Comparison of ENCODE assay signal across 1 cellular context in the genomic region with DNA sequence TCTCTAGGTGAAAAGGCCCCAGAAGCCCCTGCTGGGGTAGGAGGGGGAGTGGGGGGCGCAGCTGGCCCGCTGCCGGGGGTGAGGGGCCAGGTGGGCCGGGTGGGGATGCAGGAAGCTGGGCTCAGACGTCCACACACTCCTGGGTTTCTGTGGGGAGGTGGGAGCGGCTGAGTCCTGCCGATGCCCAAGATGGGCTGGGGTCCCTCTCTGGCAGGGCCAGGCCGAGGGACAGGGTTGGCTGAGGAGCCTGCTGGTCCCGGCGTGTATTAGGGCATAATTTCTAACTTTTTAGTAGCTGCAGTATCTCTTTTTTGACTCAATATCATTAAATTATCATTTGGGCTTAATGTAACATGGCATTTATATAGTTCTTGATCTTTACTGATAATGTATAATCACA.
TF ChIP-seq lines count a peak whose summit lies in the region.

No MANE protein-coding gene starts in this region.

TF ChIP-seq in endothelial cell of umbilical vein, 7 proteins besides CTCF, POLR2A, EP300 and RAD21:
- TF ChIP-seq EZH2 (IDR thresholded peaks at IDR 0.05; ENCODE audit: borderline replicate concordance, low read depth, low read length, severe bottlenecking) = no peak
- no peak for TF ChIP-seq MAX (IDR thresholded peaks at IDR 0.05; ENCODE audit: insufficient read depth, insufficient read length)
- TF ChIP-seq POLR2AphosphoS5 (IDR thresholded peaks at IDR 0.05; ENCODE audit: insufficient read depth, low read depth, low read length) = no peak
- TF ChIP-seq MYC (IDR thresholded peaks at IDR 0.05; ENCODE audit: low read depth, low read length) = no peak
- TF ChIP-seq JUN (IDR thresholded peaks at IDR 0.05; ENCODE audit: borderline replicate concordance, insufficient read depth, insufficient read length, low read depth) = no peak
- no peak for TF ChIP-seq GATA2 (IDR thresholded peaks at IDR 0.05; ENCODE audit: insufficient read depth, insufficient read length, low read depth, low read length)
- TF ChIP-seq FOS (IDR thresholded peaks at IDR 0.05; ENCODE audit: borderline replicate concordance, insufficient read depth, low read length) = no peak
